In genomic region chr15:45201557-45202246, GRCh38 we compare ENCODE assay signal across 12 cellular contexts. TPM values are rescaled to one million over a fixed set of nuclear protein-coding genes. Genes with fewer than 3 reads are reported as not detected.
DNase-seq lines count a peak whose midpoint lies in the region; ATAC-seq and TF ChIP-seq lines count a peak whose summit lies in the region.
"Had no signal": no experiment of that assay in that cellular context is flagged by ENCODE, and none has a peak within 500 bp of the region (broad histone marks: within the 10 kb centered on the region; RNA-seq: fewer than 3 reads in every experiment).

No MANE protein-coding gene starts in this region.

- no peak overlapping the region for H3K27ac ChIP-seq in GM23338 (ENCODE audit: low read depth)
- peak overlapping the region; percentile 76 for H3K27ac ChIP-seq in OCI-LY7 (ENCODE audit: low read depth, low read length, poor library complexity, severe bottlenecking)
- H3K27ac ChIP-seq in iPS-20b (ENCODE audit: low read length) = no peak overlapping the region
- peak overlapping the region; percentile 90 for H3K27ac ChIP-seq in subcutaneous abdominal adipose tissue (ENCODE audit: low read depth, low read length)

- intact Hi-C loops in OCI-LY7 (cut with micrococcal nuclease; ENCODE audit: unreplicated experiment) = loop anchor here (2.0 to 5.0 kb wide), 2 partner anchors 77 to 386 kb away; partner anchors contain the start of gene BLOC1S6
- intact Hi-C loops in activated T-helper 1 cell treated with anti-CD3 and anti-CD28 coated beads, Interleukin-12 subunit alpha, Interleukin-12 subunit beta, Interleukin-2, Interleukin-4 antibody, amounts not matched to agents 30 ng/mL and 10 ng/mL and 1 ng/mL, durations not matched to agents 14 hours and 24 hours and 36 hours (cut with micrococcal nuclease) = loop anchor here (1.0 to 2.0 kb wide), 3 partner anchors 75 to 435 kb away; no protein-coding TSS in a partner anchor

- H2AFZ ChIP-seq in GM23338 (no peak overlapping the region; the same call in 1 of the 2 replicates), OCI-LY7 (ENCODE audit: low read length) (peak overlapping the region; percentile 99)

- H3K79me2 ChIP-seq in GM23338 (replicated peaks; ENCODE audit: insufficient read depth) (no peaks in the 10 kb centered on the region), OCI-LY7 (ENCODE audit: insufficient read depth, low read depth, low read length) (no peaks in the 10 kb centered on the region)

- POLR2A ChIA-PET in OCI-LY7 (lab: Charles Lee) = interaction anchor here (0.5 to 2.9 kb wide), 7 partner anchors 8 to 386 kb away, joined by 3 to 10 read pairs (median 4); partner anchors contain the start of gene BLOC1S6

- H3K27me3 Mint-ChIP-seq in GM23338 (ENCODE audit: insufficient read depth, low read depth, poor library complexity) = peaks cover 16% of the 10 kb centered on the region
- H3K27me3 Mint-ChIP-seq in activated T-helper 1 cell treated with anti-CD3 and anti-CD28 coated beads, Interleukin-12 subunit alpha, Interleukin-12 subunit beta, Interleukin-2, Interleukin-4 antibody, amounts not matched to agents 30 ng/mL and 10 ng/mL and 1 ng/mL, durations not matched to agents 14 hours and 24 hours and 36 hours (ENCODE audit: insufficient read depth) = peaks cover 12% of the 10 kb centered on the region

- no peaks in the 10 kb centered on the region for H3K9me3 Mint-ChIP-seq in GM23338
- no peaks in the 10 kb centered on the region for H3K9me3 Mint-ChIP-seq in activated T-helper 1 cell treated with anti-CD3 and anti-CD28 coated beads, Interleukin-12 subunit alpha, Interleukin-12 subunit beta, Interleukin-2, Interleukin-4 antibody, amounts not matched to agents 30 ng/mL and 10 ng/mL and 1 ng/mL, durations not matched to agents 14 hours and 24 hours and 36 hours
- H3K9me3 Mint-ChIP-seq: effector memory CD8-positive, alpha-beta T cell; natural killer cell; stimulated activated naive CD8-positive, alpha-beta T cell treated with anti-CD3 and anti-CD28 coated beads, Interleukin-15, amount 100 ng/mL, for 72 hours had no signal

- no peaks in the 10 kb centered on the region for H3K36me3 ChIP-seq in GM23338 (ENCODE audit: insufficient read depth)
- H3K36me3 ChIP-seq in OCI-LY7 (ENCODE audit: insufficient read depth, low read length) = no peaks in the 10 kb centered on the region
- no peaks in the 10 kb centered on the region for H3K36me3 ChIP-seq in iPS-20b (ENCODE audit: insufficient read depth, low read depth, low read length)
- no peaks in the 10 kb centered on the region for H3K36me3 ChIP-seq in subcutaneous abdominal adipose tissue (ENCODE audit: control insufficient read depth in 5 of 5, insufficient read depth in 5 of 5, low read length in 5 of 5)

- H3K4me1 Mint-ChIP-seq in GM23338 = peaks cover 8% of the 10 kb centered on the region
- H3K4me1 Mint-ChIP-seq in activated T-helper 1 cell treated with anti-CD3 and anti-CD28 coated beads, Interleukin-12 subunit alpha, Interleukin-12 subunit beta, Interleukin-2, Interleukin-4 antibody, amounts not matched to agents 30 ng/mL and 10 ng/mL and 1 ng/mL, durations not matched to agents 14 hours and 24 hours and 36 hours (ENCODE audit: low read depth) = peaks cover 23% of the 10 kb centered on the region

- H3K27me3 ChIP-seq in GM23338 (ENCODE audit: insufficient read depth) (peaks cover 3% of the 10 kb centered on the region; the same call in 1 of the 2 replicates), iPS-20b (ENCODE audit: insufficient read depth, low read length) (peaks cover 7% of the 10 kb centered on the region; the same call in 1 of the 2 replicates), subcutaneous abdominal adipose tissue (ENCODE audit: control insufficient read depth in 5 of 5, insufficient read depth in 4 of 5, low read length in 5 of 5) (no peaks in the 10 kb centered on the region)

- H3K4me2 ChIP-seq in GM23338 = peak overlapping the region; percentile 39
- peak overlapping the region; percentile 88 for H3K4me2 ChIP-seq in OCI-LY7 (ENCODE audit: low read length)

- H3F3A ChIP-seq in GM23338 (replicated peaks; ENCODE audit: low read depth) = no peaks in the 10 kb centered on the region

- TF ChIP-seq CTCF in GM23338 (conservative IDR thresholded peaks at IDR 0.05; ENCODE audit: low read depth in 2 of 2) (no peak), OCI-LY7 (conservative IDR thresholded peaks at IDR 0.05; ENCODE audit: low read length) (no peak)

- H4K20me1 ChIP-seq in GM23338 (replicated peaks; ENCODE audit: insufficient read depth) = no peaks in the 10 kb centered on the region
- H4K20me1 ChIP-seq in OCI-LY7 (ENCODE audit: insufficient read depth, low read length) = no peaks in the 10 kb centered on the region

- DNase-seq in GM23338 (ENCODE audit: low spot score) = no peak
- no peak for DNase-seq in OCI-LY7 (ENCODE audit: low spot score)
- no peak for DNase-seq in activated CD4-positive, alpha-beta T cell treated with anti-CD3 and anti-CD28 coated beads, Interleukin-2, amount 50 U/mL, for 1 hour
- DNase-seq in kidney tubule cell (ENCODE audit: low spot score) = no peak
- no peak for DNase-seq in activated T-helper 1 cell treated with anti-CD3 and anti-CD28 coated beads, Interleukin-12 subunit alpha, Interleukin-12 subunit beta, Interleukin-2, Interleukin-4 antibody, amounts not matched to agents 30 ng/mL and 10 ng/mL and 1 ng/mL, durations not matched to agents 14 hours and 24 hours and 36 hours (ENCODE audit: low spot score)

- no peaks in the 10 kb centered on the region for H3K36me3 Mint-ChIP-seq in GM23338 (ENCODE audit: low read depth)
- no peaks in the 10 kb centered on the region for H3K36me3 Mint-ChIP-seq in activated T-helper 1 cell treated with anti-CD3 and anti-CD28 coated beads, Interleukin-12 subunit alpha, Interleukin-12 subunit beta, Interleukin-2, Interleukin-4 antibody, amounts not matched to agents 30 ng/mL and 10 ng/mL and 1 ng/mL, durations not matched to agents 14 hours and 24 hours and 36 hours (ENCODE audit: low read depth)
- H3K36me3 Mint-ChIP-seq: natural killer cell had no signal

- ATAC-seq in GM23338 = no peak
- ATAC-seq in HG03378 (IDR thresholded peaks at IDR 0.05; ENCODE audit: unreplicated experiment) = no peak

- CTCF ChIA-PET in OCI-LY7 (lab: Charles Lee; ENCODE audit: unreplicated experiment) = interaction anchor here (1.0 kb wide), 1 partner anchor 33 kb away, joined by 3 read pairs; no protein-coding TSS in a partner anchor

- no TSS peak for BruUV-seq in OCI-LY7 (replicated peaks; lab: Mats Ljungman, UMichigan)

- no peak overlapping the region for H3K4me3 Mint-ChIP-seq in GM23338
- no peak overlapping the region for H3K4me3 Mint-ChIP-seq in activated T-helper 1 cell treated with anti-CD3 and anti-CD28 coated beads, Interleukin-12 subunit alpha, Interleukin-12 subunit beta, Interleukin-2, Interleukin-4 antibody, amounts not matched to agents 30 ng/mL and 10 ng/mL and 1 ng/mL, durations not matched to agents 14 hours and 24 hours and 36 hours
- H3K4me3 Mint-ChIP-seq: effector memory CD8-positive, alpha-beta T cell; natural killer cell; stimulated activated naive CD8-positive, alpha-beta T cell treated with anti-CD3 and anti-CD28 coated beads, Interleukin-15, amount 100 ng/mL, for 72 hours had no signal

- H3K9ac ChIP-seq in iPS-20b (ENCODE audit: low read depth, low read length) = no peak overlapping the region
- H3K9ac ChIP-seq in subcutaneous abdominal adipose tissue (ENCODE audit: low read length in 5 of 5) = no peak overlapping the region

- no peaks in the 10 kb centered on the region for H3K4me1 ChIP-seq in GM23338 (ENCODE audit: insufficient read depth)
- peaks cover 31% of the 10 kb centered on the region for H3K4me1 ChIP-seq in OCI-LY7 (ENCODE audit: insufficient read depth, low read length, poor library complexity, severe bottlenecking)
- H3K4me1 ChIP-seq in iPS-20b (ENCODE audit: insufficient read depth, low read length) = no peaks in the 10 kb centered on the region; the same call in 1 of the 2 replicates
- H3K4me1 ChIP-seq in subcutaneous abdominal adipose tissue (ENCODE audit: control insufficient read depth in 5 of 5, insufficient read depth in 5 of 5, low read length in 5 of 5) = peaks cover 0 to 32% (median 19%) of the 10 kb centered on the region in 5 donors

- no peaks in the 10 kb centered on the region for H3K9me3 ChIP-seq in OCI-LY7 (ENCODE audit: low read length)
- H3K9me3 ChIP-seq in iPS-20b (ENCODE audit: insufficient read depth, low read depth, low read length) = no peaks in the 10 kb centered on the region
- H3K9me3 ChIP-seq in subcutaneous abdominal adipose tissue (ENCODE audit: control insufficient read depth in 5 of 5, low read length in 5 of 5) = no peaks in the 10 kb centered on the region

- H3K27ac Mint-ChIP-seq in GM23338 = no peak overlapping the region
- H3K27ac Mint-ChIP-seq in activated T-helper 1 cell treated with anti-CD3 and anti-CD28 coated beads, Interleukin-12 subunit alpha, Interleukin-12 subunit beta, Interleukin-2, Interleukin-4 antibody, amounts not matched to agents 30 ng/mL and 10 ng/mL and 1 ng/mL, durations not matched to agents 14 hours and 24 hours and 36 hours = no peak overlapping the region
- H3K27ac Mint-ChIP-seq: effector memory CD8-positive, alpha-beta T cell; natural killer cell had no signal

- H3K4me3 ChIP-seq in GM23338 = peak overlapping the region; percentile 96
- peak overlapping the region; percentile 85 for H3K4me3 ChIP-seq in OCI-LY7 (ENCODE audit: low read depth, low read length, poor library complexity, severe bottlenecking)
- H3K4me3 ChIP-seq in iPS-20b (ENCODE audit: low read length) = peak overlapping the region; percentile 94; the same call in 1 of the 2 replicates
- H3K4me3 ChIP-seq in subcutaneous abdominal adipose tissue (ENCODE audit: low read depth in 1 of 5, low read length in 5 of 5) = peak overlapping the region in 4 of 5 donors; percentile 93 to 97 (median 96)

- H3K9me2 ChIP-seq in GM23338 (ENCODE audit: insufficient read depth) (no peaks in the 10 kb centered on the region), OCI-LY7 (ENCODE audit: insufficient read depth, low read length) (no peaks in the 10 kb centered on the region)

TF ChIP-seq in GM23338, 12 proteins besides CTCF, POLR2A, EP300 and RAD21 (continues in another document):
- no peak for TF ChIP-seq POLR2AphosphoS5 (IDR thresholded peaks at IDR 0.05; ENCODE audit: low read depth)

RNA-seq across cellular contexts. Expression of gene SHF, which starts 13.9 kb away (rescaled TPM):
- 15.1 and 15.6 TPM in 2 replicates for total RNA-seq in GM23338 (2014; rRNA removed; shearing (Covaris generic))
- 5.8 and 6.6 TPM in 2 replicates for polyA plus RNA-seq in GM23338 (2016; fragmentation: Nextera tagmentation; extraction: Ambion mirVana)
- 2.3 and 5.7 TPM in 2 replicates for total RNA-seq in OCI-LY7 (2014; rRNA removed; shearing (Covaris generic))
- total RNA-seq in OCI-LY7 (2022) = 2.5 and 3.2 TPM in 2 replicates
- total RNA-seq in activated T-helper 1 cell treated with anti-CD3 and anti-CD28 coated beads, Interleukin-12 subunit alpha, Interleukin-12 subunit beta, Interleukin-2, Interleukin-4 antibody, amounts not matched to agents 30 ng/mL and 10 ng/mL and 1 ng/mL, durations not matched to agents 14 hours and 24 hours and 36 hours = 14.5 and 16.3 TPM in 2 replicates

RNA-seq across cellular contexts. Expression of gene SLC28A2, which starts 50.3 kb away (rescaled TPM):
- not detected in 2 replicates for total RNA-seq in GM23338 (2014; rRNA removed; shearing (Covaris generic))
- 0.14 and 0.18 TPM in 2 replicates for polyA plus RNA-seq in GM23338 (2016; fragmentation: Nextera tagmentation; extraction: Ambion mirVana)
- total RNA-seq in OCI-LY7 (2014; rRNA removed; shearing (Covaris generic)) = not detected in 2 replicates
- not detected in 2 replicates for total RNA-seq in OCI-LY7 (2022)
- not detected in 2 replicates for total RNA-seq in activated T-helper 1 cell treated with anti-CD3 and anti-CD28 coated beads, Interleukin-12 subunit alpha, Interleukin-12 subunit beta, Interleukin-2, Interleukin-4 antibody, amounts not matched to agents 30 ng/mL and 10 ng/mL and 1 ng/mL, durations not matched to agents 14 hours and 24 hours and 36 hours
- total RNA-seq: MCF 10A, natural killer cell had no signal

Comparison
In these comparisons a context has a peak if more than half of its experiments do, and no peak if none do; other contexts are left out.
1. H3K27ac ChIP-seq: peak in OCI-LY7 (single experiment) and subcutaneous abdominal adipose tissue (single experiment); none in GM23338 (single experiment) and iPS-20b (single experiment).
2. Peak in every context shown above with its lines, with median percentiles within 50 percentile points of each other: H3K4me3 ChIP-seq.